Comparison of ENCODE assay signal across 34 cellular contexts in genomic region chr2:117789505-117789904, GRCh38.
"Had no signal": no experiment of that assay in that cellular context is flagged by ENCODE, and none has a peak within 500 bp of the region (broad histone marks: within the 10 kb centered on the region; RNA-seq: fewer than 3 reads in every experiment).

No MANE protein-coding gene starts in this region.

- H3K27me3 ChIP-seq: ascending aorta, body of pancreas, brain microvascular endothelial cell, breast epithelium, cardiac muscle cell had no signal

- FAIRE-seq: astrocyte, bronchial epithelial cell had no signal

- H3K36me3 ChIP-seq: adrenal gland, ascending aorta, brain microvascular endothelial cell, breast epithelium, cardiac muscle cell had no signal

- H3K4me1 ChIP-seq: adrenal gland, ascending aorta, body of pancreas, breast epithelium had no signal

- H3K27ac ChIP-seq: adrenal gland, ascending aorta, body of pancreas, brain microvascular endothelial cell, breast epithelium, cardiac muscle cell had no signal

- ATAC-seq: activated naive CD4-positive, alpha-beta T cell treated with anti-CD3 and anti-CD28 coated beads, Interleukin-2, amount 50 U/mL, for 72 hours; activated naive CD8-positive, alpha-beta T cell treated with anti-CD3 and anti-CD28 coated beads, Interleukin-2, amount 50 U/mL, for 24 hours; activated T-cell treated with anti-CD3 and anti-CD28 coated beads, Interleukin-2, amount 50 U/mL, for 4 hours; activated T-cell treated with anti-CD3 and anti-CD28 coated beads, Interleukin-2, amount 50 U/mL, for 72 hours; activated T-helper 17 cell treated with anti-CD3 and anti-CD28 coated beads, Interleukin-2, amount 50 U/mL, for 72 hours; body of pancreas had no signal

- H3K9me3 ChIP-seq: adrenal gland, ascending aorta, body of pancreas, breast epithelium had no signal

- H3K4me3 ChIP-seq: adrenal gland, ascending aorta, body of pancreas, breast epithelium, cardiac muscle cell had no signal

- DNase-seq: activated effector memory CD4-positive, alpha-beta T cell treated with anti-CD3 and anti-CD28 coated beads, Interleukin-2, amount 50 U/mL, for 16 hours; activated effector memory CD4-positive, alpha-beta T cell treated with Interleukin-2 at 50 U/mL for 16 hours; activated gamma-delta T cell; activated gamma-delta T cell treated with Interleukin-2 at 50 U/mL for 16 hours; activated naive CD4-positive, alpha-beta T cell; activated naive CD4-positive, alpha-beta T cell treated with anti-CD3 and anti-CD28 coated beads for 36 hours; activated naive CD4-positive, alpha-beta T cell treated with anti-CD3 and anti-CD28 coated beads, Interleukin-2, amount 10 ng/mL, durations not matched to agents 7 days and 5 days; activated naive CD4-positive, alpha-beta T cell treated with anti-CD3 and anti-CD28 coated beads, Interleukin-2, amount 50 U/mL, for 16 hours; activated naive CD4-positive, alpha-beta T cell treated with Interleukin-2 at 50 U/mL for 16 hours; activated naive CD8-positive, alpha-beta T cell treated with anti-CD3 and anti-CD28 coated beads for 36 hours; activated naive CD8-positive, alpha-beta T cell treated with anti-CD3 and anti-CD28 coated beads, Interleukin-2, amount 10 ng/mL, durations not matched to agents 7 days and 5 days; activated naive CD8-positive, alpha-beta T cell treated with anti-CD3 and anti-CD28 coated beads, Interleukin-2, amount 50 U/mL, for 24 hours; activated T-cell treated with anti-CD3 and anti-CD28 coated beads, Interleukin-2, amount 50 U/mL, for 1 hour; activated T-cell treated with anti-CD3 and anti-CD28 coated beads, Interleukin-2, amount 50 U/mL, for 24 hours; activated T-cell treated with anti-CD3 and anti-CD28 coated beads, Interleukin-2, amount 50 U/mL, for 4 hours; activated T-cell treated with anti-CD3 and anti-CD28 coated beads, Interleukin-2, amount 50 U/mL, for 48 hours; activated T-cell treated with anti-CD3 and anti-CD28 coated beads, Interleukin-2, amount 50 U/mL, for 72 hours; adrenal gland; amniotic stem cell; amygdala; anterior cingulate cortex; aorta; body of pancreas; brain microvascular endothelial cell; caudate nucleus; central memory CD4-positive, alpha-beta T cell; cerebellar nuclear complex had no signal
